11 cellular contexts compared by ENCODE assay signal in the genomic region with DNA sequence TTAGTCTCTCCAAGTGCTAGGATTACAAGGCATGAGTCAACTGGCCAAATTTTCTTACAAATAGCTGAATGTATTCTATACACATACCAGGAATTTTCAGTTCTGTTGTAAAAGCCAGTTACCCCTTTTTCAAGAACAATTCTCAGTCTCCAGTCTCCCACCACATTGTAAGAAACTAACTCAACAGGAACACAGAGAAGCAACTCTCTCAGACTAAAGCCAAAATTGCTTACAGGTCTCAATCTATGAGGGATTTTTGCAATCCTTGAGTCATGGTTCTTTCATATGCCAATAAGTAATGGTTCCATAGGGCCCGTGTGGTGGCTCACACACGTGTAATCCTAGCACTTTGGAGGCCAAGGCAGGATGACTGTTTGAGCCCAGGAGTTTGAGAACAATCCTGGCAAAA. TPM values are rescaled to one million over a fixed set of nuclear protein-coding genes. Genes with fewer than 3 reads are reported as not detected.
A peak's percentile ranks its signal among the peaks of the same experiment; 100 is the strongest.
DNase-seq lines count a peak whose midpoint lies in the region; ATAC-seq, FAIRE-seq and TF ChIP-seq lines count a peak whose summit lies in the region.
"Had no signal": no experiment of that assay in that cellular context is flagged by ENCODE, and none has a peak within 500 bp of the region (broad histone marks: within the 10 kb centered on the region; RNA-seq: fewer than 3 reads in every experiment).

No MANE protein-coding gene starts in this region.

- H3K9me3 Mint-ChIP-seq in CD4-positive, CD25-positive, alpha-beta regulatory T cell: no peaks in the 10 kb centered on the region
- no peaks in the 10 kb centered on the region for H3K9me3 Mint-ChIP-seq in endodermal cell

- no peak overlapping the region for H3K27ac ChIP-seq in CD4-positive, CD25-positive, alpha-beta regulatory T cell (ENCODE audit: insufficient read depth, low read length, poor library complexity, severe bottlenecking)
- H3K27ac ChIP-seq in endodermal cell (ENCODE audit: low read depth, low read length) (no peak overlapping the region), colonic mucosa (no peak overlapping the region)

- H3K36me3 ChIP-seq in CD4-positive, CD25-positive, alpha-beta regulatory T cell (ENCODE audit: control insufficient read depth, insufficient read depth, low read length): peaks cover 48% of the 10 kb centered on the region
- peaks cover 12% of the 10 kb centered on the region for H3K36me3 ChIP-seq in MG63
- peaks cover 85% of the 10 kb centered on the region for H3K36me3 ChIP-seq in endodermal cell (ENCODE audit: control insufficient read depth, insufficient read depth, low read length)
- H3K36me3 ChIP-seq in colonic mucosa: no peaks in the 10 kb centered on the region

- H3K27ac Mint-ChIP-seq in CD4-positive, CD25-positive, alpha-beta regulatory T cell: peak overlapping the region in 2 of 3 donors; percentile 54 to 76
- peak overlapping the region; percentile 86 for H3K27ac Mint-ChIP-seq in endodermal cell

- peaks cover 5 to 66% (median 43%) of the 10 kb centered on the region in 4 donors for H3K4me1 Mint-ChIP-seq in CD4-positive, CD25-positive, alpha-beta regulatory T cell
- H3K4me1 Mint-ChIP-seq in endodermal cell: peaks cover 23% of the 10 kb centered on the region

- no peaks in the 10 kb centered on the region for H3K27me3 ChIP-seq in CD4-positive, CD25-positive, alpha-beta regulatory T cell (ENCODE audit: control insufficient read depth, insufficient read depth, low read length)
- no peaks in the 10 kb centered on the region for H3K27me3 ChIP-seq in MG63
- no peaks in the 10 kb centered on the region for H3K27me3 ChIP-seq in endodermal cell (ENCODE audit: control insufficient read depth, insufficient read depth, low read length, poor library complexity, severe bottlenecking)
- H3K27me3 ChIP-seq in colonic mucosa: no peaks in the 10 kb centered on the region

- H3K27me3 Mint-ChIP-seq in CD4-positive, CD25-positive, alpha-beta regulatory T cell: no peaks in the 10 kb centered on the region
- H3K27me3 Mint-ChIP-seq in endodermal cell (ENCODE audit: insufficient read depth): no peaks in the 10 kb centered on the region

- peaks cover 26% of the 10 kb centered on the region for H3K4me1 ChIP-seq in CD4-positive, CD25-positive, alpha-beta regulatory T cell (ENCODE audit: control insufficient read depth, insufficient read depth, low read length, poor library complexity, severe bottlenecking)
- H3K4me1 ChIP-seq in endodermal cell (ENCODE audit: control insufficient read depth, insufficient read depth, low read length) (no peaks in the 10 kb centered on the region), colonic mucosa (peaks cover 8% of the 10 kb centered on the region)

- FAIRE-seq in GM19239 (lab: Jason Lieb, UNC): no peak

- DNase-seq in CD4-positive, CD25-positive, alpha-beta regulatory T cell: no peak
- DNase-seq in MG63 (peak; percentile 41), endodermal cell (no peak), omental fat pad (ENCODE audit: low spot score) (no peak), MV-4-11 (lab: John Stamatoyannopoulos, UW) (no peak), colonic mucosa (no peak), GM19239 (ENCODE audit: insufficient read length, low spot score) (no peak)
- DNase-seq: activated CD8-positive, alpha-beta memory T cell treated with anti-CD3 and anti-CD28 coated beads for 24 hours; NCI-H1417 treated with DMSO at 0.1 percent for 48 hours; stimulated activated CD4-positive, alpha-beta T cell treated with anti-CD3 and anti-CD28 coated beads, Interleukin-2, amount 100 ng/mL, for 24 hours had no signal

- no peak overlapping the region for H3K4me3 ChIP-seq in CD4-positive, CD25-positive, alpha-beta regulatory T cell (ENCODE audit: low read depth, low read length)
- H3K4me3 ChIP-seq in MG63 (no peak overlapping the region), endodermal cell (ENCODE audit: low read length) (no peak overlapping the region), colonic mucosa (no peak overlapping the region)

- no peak overlapping the region for H3K4me3 Mint-ChIP-seq in CD4-positive, CD25-positive, alpha-beta regulatory T cell
- H3K4me3 Mint-ChIP-seq in endodermal cell: no peak overlapping the region

- no peak overlapping the region for H3K9ac ChIP-seq in endodermal cell (ENCODE audit: extremely low read depth, low read length, poor library complexity, severe bottlenecking)
- no peak overlapping the region for H3K9ac ChIP-seq in colonic mucosa (ENCODE audit: low read depth in 2 of 2, low read length in 2 of 2)

- intact Hi-C loops in colonic mucosa (cut with DNase I): no loop called here

- WGBS in endodermal cell (ENCODE audit: insufficient coverage in 1 of 2, insufficient read length in 1 of 2), 2 experiments: 81 to 92% methylated on average over 2 of the region's 2 CpGs

- H3K9me3 ChIP-seq in CD4-positive, CD25-positive, alpha-beta regulatory T cell (ENCODE audit: control insufficient read depth in 2 of 2, low read length in 2 of 2): no peaks in the 10 kb centered on the region
- no peaks in the 10 kb centered on the region for H3K9me3 ChIP-seq in MG63
- no peaks in the 10 kb centered on the region for H3K9me3 ChIP-seq in endodermal cell (ENCODE audit: control insufficient read depth, low read length)
- H3K9me3 ChIP-seq in colonic mucosa: no peaks in the 10 kb centered on the region

- no peak for ATAC-seq in CD4-positive, CD25-positive, alpha-beta regulatory T cell (ENCODE audit: low read depth in 2 of 2)
- ATAC-seq in omental fat pad (ENCODE audit: low FRiP score): peak; percentile 68
- no peak for ATAC-seq in HG03457 (IDR thresholded peaks at IDR 0.05; ENCODE audit: unreplicated experiment)

- peaks cover 10% of the 10 kb centered on the region for H3K36me3 Mint-ChIP-seq in CD4-positive, CD25-positive, alpha-beta regulatory T cell
- H3K36me3 Mint-ChIP-seq in endodermal cell (ENCODE audit: low read depth): peaks cover 71% of the 10 kb centered on the region

- TF ChIP-seq CTCF in endodermal cell (conservative IDR thresholded peaks at IDR 0.05) (no peak), omental fat pad (IDR thresholded peaks at IDR 0.05) (no peak), colonic mucosa (IDR thresholded peaks at IDR 0.05) (no peak)

RNA-seq across cellular contexts. Expression of gene IP6K2, which starts 8.5 kb away (rescaled TPM):
- total RNA-seq in CD4-positive, CD25-positive, alpha-beta regulatory T cell: 107 TPM
- 10 to 100 TPM; 54.0 to 58.6 (median 55.8) TPM for polyA plus RNA-seq in CD4-positive, CD25-positive, alpha-beta regulatory T cell
- total RNA-seq in MG63 (2014; rRNA removed; shearing (Covaris generic); ENCODE audit: low replicate concordance): 14.6 and 15.9 TPM in 2 replicates
- total RNA-seq in endodermal cell: 100 to 1,000 TPM; 104 to 127 TPM
- 219 TPM for polyA plus RNA-seq in endodermal cell (2013, experiment 1 of 2)
- 181 TPM for polyA plus RNA-seq in endodermal cell (2013, experiment 2 of 2)
- 10 to 100 TPM; 35.8 to 77.9 (median 73.3) TPM for total RNA-seq in omental fat pad
- total RNA-seq in colonic mucosa: 100 to 1,000 TPM; 101 to 134 TPM

RNA-seq across cellular contexts. Expression of gene NCKIPSD, which starts 22.8 kb away (rescaled TPM):
- 19.2 TPM for total RNA-seq in CD4-positive, CD25-positive, alpha-beta regulatory T cell
- polyA plus RNA-seq in CD4-positive, CD25-positive, alpha-beta regulatory T cell: 10 to 100 TPM in 2 of 4 donors, 1 to 10 TPM in 2; 6.4 to 11.6 (median 10.3) TPM
- 2.0 and 4.8 TPM in 2 replicates for total RNA-seq in MG63 (2014; rRNA removed; shearing (Covaris generic); ENCODE audit: low replicate concordance)
- total RNA-seq in endodermal cell (10 to 100 TPM; 30.9 to 32.5 TPM), omental fat pad (10 to 100 TPM; 18.9 to 60.2 (median 39.9) TPM), colonic mucosa (10 to 100 TPM; 24.3 to 29.7 TPM)
- 30.2 TPM for polyA plus RNA-seq in endodermal cell (2013, experiment 1 of 2)
- polyA plus RNA-seq in endodermal cell (2013, experiment 2 of 2): 26.9 TPM

RNA-seq across cellular contexts. Expression of gene CELSR3, which starts 45.8 kb away (rescaled TPM):
- total RNA-seq in CD4-positive, CD25-positive, alpha-beta regulatory T cell: 8.8 TPM
- polyA plus RNA-seq in CD4-positive, CD25-positive, alpha-beta regulatory T cell: under 1 TPM; 0.31 to 0.53 (median 0.37) TPM
- total RNA-seq in MG63 (2014; rRNA removed; shearing (Covaris generic); ENCODE audit: low replicate concordance): 0.05 and 0.16 TPM in 2 replicates
- total RNA-seq in endodermal cell (10 to 100 TPM; 20.7 to 30.1 TPM), omental fat pad (1 to 10 TPM in 2 of 4 donors, under 1 TPM in 2; 0.48 to 2.2 (median 1.1) TPM), colonic mucosa (1 to 10 TPM; 1.3 to 2.0 TPM)
- polyA plus RNA-seq in endodermal cell (2013, experiment 1 of 2): 24.4 TPM
- 22.9 TPM for polyA plus RNA-seq in endodermal cell (2013, experiment 2 of 2)
